In the genomic region with DNA sequence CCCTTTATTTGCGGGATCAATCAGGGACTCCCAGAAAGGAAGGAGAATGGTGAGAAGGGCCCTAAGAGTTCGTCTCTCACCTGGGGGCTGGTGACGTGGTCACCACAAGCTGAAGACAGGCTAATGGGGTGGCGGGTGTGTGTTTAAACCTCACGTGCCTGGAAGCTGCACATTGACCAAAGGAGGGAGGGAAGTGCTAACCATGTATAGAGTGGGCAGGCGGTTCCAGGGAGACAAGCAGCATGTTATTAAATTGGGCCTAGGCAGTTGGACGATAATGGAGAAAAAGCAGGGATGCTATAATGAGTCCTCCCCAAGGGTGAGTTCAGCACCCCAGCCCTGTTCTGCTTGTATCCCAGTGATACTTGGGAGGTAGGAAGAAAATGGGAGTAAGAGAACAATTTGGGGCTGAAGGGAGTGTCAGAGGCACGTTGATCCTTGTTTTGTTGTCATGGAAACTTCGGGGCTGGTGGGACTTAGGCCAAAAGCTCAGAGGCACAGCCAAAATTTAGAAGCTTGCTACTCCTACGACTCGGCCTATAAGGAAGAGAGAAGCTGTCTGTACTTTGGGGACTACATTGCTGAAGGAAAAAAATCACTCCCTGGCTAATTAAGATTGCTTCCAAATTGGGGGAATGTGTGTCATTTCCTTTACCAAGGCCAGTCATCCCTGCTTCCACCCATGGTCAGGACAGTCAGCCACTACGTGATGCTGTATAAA, we compare ENCODE assay signal across 1 cellular context.
TF ChIP-seq lines count a peak whose summit lies in the region.

No MANE protein-coding gene starts in this region.

TF ChIP-seq in WTC11, 78 proteins besides CTCF, POLR2A, EP300 and RAD21 (continued from another document):
- TF ChIP-seq, protein P1, sequence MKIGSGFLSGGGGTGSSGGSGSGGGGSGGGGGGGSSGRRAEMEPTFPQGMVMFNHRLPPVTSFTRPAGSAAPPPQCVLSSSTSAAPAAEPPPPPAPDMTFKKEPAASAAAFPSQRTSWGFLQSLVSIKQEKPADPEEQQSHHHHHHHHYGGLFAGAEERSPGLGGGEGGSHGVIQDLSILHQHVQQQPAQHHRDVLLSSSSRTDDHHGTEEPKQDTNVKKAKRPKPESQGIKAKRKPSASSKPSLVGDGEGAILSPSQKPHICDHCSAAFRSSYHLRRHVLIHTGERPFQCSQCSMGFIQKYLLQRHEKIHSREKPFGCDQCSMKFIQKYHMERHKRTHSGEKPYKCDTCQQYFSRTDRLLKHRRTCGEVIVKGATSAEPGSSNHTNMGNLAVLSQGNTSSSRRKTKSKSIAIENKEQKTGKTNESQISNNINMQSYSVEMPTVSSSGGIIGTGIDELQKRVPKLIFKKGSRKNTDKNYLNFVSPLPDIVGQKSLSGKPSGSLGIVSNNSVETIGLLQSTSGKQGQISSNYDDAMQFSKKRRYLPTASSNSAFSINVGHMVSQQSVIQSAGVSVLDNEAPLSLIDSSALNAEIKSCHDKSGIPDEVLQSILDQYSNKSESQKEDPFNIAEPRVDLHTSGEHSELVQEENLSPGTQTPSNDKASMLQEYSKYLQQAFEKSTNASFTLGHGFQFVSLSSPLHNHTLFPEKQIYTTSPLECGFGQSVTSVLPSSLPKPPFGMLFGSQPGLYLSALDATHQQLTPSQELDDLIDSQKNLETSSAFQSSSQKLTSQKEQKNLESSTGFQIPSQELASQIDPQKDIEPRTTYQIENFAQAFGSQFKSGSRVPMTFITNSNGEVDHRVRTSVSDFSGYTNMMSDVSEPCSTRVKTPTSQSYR (CRISPR knock-in tag; IDR thresholded peaks at IDR 0.05), result no peak
- TF ChIP-seq SP1 (CRISPR knock-in tag; conservative IDR thresholded peaks at IDR 0.05) (no peak), CREB1 (CRISPR knock-in tag; IDR thresholded peaks at IDR 0.05) (no peak)
TF ChIP-seq in WTC11: peak in this region for 0.
